ENCODE assay signal across 6 cellular contexts in the genomic region with DNA sequence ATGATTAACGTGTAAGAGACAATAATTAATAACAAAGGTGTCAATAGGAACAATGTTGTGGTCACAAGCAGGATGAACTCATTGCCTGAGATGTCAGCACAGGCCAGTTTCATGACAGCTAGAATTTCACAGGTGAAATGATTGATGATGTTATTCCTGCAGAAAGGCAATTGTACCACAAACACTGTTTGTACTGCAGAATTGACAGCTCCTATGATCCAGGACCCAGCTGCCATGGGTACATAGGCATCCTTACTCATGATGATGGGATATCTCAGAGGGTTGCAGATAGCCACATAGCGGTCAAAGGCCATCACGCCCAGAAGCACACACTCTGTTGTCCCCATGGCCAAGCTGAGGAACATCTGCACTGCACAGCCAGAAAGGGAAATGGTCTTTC. TPM values are rescaled to one million over a fixed set of nuclear protein-coding genes. Genes with fewer than 3 reads are reported as not detected.
"Had no signal": no experiment of that assay in that cellular context is flagged by ENCODE, and none has a peak within 500 bp of the region (broad histone marks: within the 10 kb centered on the region; RNA-seq: fewer than 3 reads in every experiment).

No MANE protein-coding gene starts in this region.

RNA-seq across cellular contexts. Expression of a gene that starts 0.5 kb away (rescaled TPM):
- total RNA-seq: HepG2, HT-29, HT1080, IMR-90, K562 had no signal
- polyA plus RNA-seq: HepG2, IgD-negative memory B cell, IMR-90, K562 had no signal

RNA-seq across cellular contexts. Expression of a gene that starts 6.7 kb away (rescaled TPM):
- total RNA-seq: HepG2, HT-29, HT1080, IMR-90, K562 had no signal
- polyA plus RNA-seq: HepG2, IgD-negative memory B cell, IMR-90, K562 had no signal

RNA-seq across cellular contexts. Expression of a gene that starts 19.3 kb away (rescaled TPM):
- total RNA-seq: HepG2, HT-29, HT1080, IMR-90, K562 had no signal
- polyA plus RNA-seq: HepG2, IgD-negative memory B cell, IMR-90, K562 had no signal

RNA-seq across cellular contexts. Expression of a gene that starts 29.8 kb away (rescaled TPM):
- total RNA-seq: HepG2, HT-29, HT1080, IMR-90, K562 had no signal
- polyA plus RNA-seq: HepG2, IgD-negative memory B cell, IMR-90, K562 had no signal
